Comparison of ENCODE assay signal across 18 cellular contexts in genomic region chr2:73647690-73648089, GRCh38. TPM values are rescaled to one million over a fixed set of nuclear protein-coding genes. Genes with fewer than 3 reads are reported as not detected.
"Had no signal": no experiment of that assay in that cellular context is flagged by ENCODE, and none has a peak within 500 bp of the region (broad histone marks: within the 10 kb centered on the region; RNA-seq: fewer than 3 reads in every experiment).

No MANE protein-coding gene starts in this region.

RNA-seq across cellular contexts. Expression of gene NAT8, which starts 5.5 kb away (rescaled TPM):
- total RNA-seq: dermis microvascular lymphatic vessel endothelial cell; endodermal cell; esophagus mucosa; esophagus squamous epithelium; glomerular endothelial cell; heart right ventricle; kidney epithelial cell; left cardiac atrium; left lung; left ventricle myocardium superior; lower leg skin; lower lobe of right lung; lung microvascular endothelial cell; mesenteric fat pad; mesothelial cell of epicardium; myocyte; naive thymus-derived CD8-positive, alpha-beta T cell had no signal
- polyA plus RNA-seq: heart right ventricle; keratinocyte; naive thymus-derived CD8-positive, alpha-beta T cell had no signal
